ENCODE assay signal across 30 cellular contexts in the genomic region with DNA sequence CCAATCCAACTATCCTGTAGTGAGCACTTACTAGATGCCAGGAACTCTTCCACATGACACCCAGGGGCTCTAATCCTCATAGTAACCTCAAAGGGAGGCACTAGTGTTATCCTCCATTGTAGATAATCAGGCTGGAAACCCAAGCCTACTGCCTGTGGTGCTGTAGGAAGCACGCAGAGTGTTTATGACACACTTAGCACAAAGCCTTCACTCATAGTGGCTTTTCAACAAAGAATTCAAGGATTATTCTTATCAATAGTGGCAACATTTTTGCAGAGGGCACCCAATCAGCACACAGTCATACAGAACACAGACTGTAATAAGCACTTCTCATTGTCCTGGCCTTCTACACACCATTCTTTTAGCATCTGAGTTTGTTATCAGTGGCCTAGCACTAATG. TPM values are rescaled to one million over a fixed set of nuclear protein-coding genes. Genes with fewer than 3 reads are reported as not detected.
"Had no signal": no experiment of that assay in that cellular context is flagged by ENCODE, and none has a peak within 500 bp of the region (broad histone marks: within the 10 kb centered on the region; RNA-seq: fewer than 3 reads in every experiment).

No MANE protein-coding gene starts in this region.

- ATAC-seq: activated CD4-positive, CD25-positive, alpha-beta regulatory T cell treated with anti-CD3 and anti-CD28 coated beads, Interleukin-2, amount 50 U/mL, for 24 hours; activated CD8-positive, alpha-beta T cell treated with anti-CD3 and anti-CD28 coated beads for 36 hours; activated T-cell treated with anti-CD3 and anti-CD28 coated beads, Interleukin-2, amount 50 U/mL, for 4 hours; activated T-helper 17 cell treated with anti-CD3 and anti-CD28 coated beads, Interleukin-2, amount 50 U/mL, for 72 hours; effector memory CD8-positive, alpha-beta T cell; foreskin keratinocyte; gastroesophageal sphincter; T-helper 17 cell had no signal

- H3K36me3 ChIP-seq: brain microvascular endothelial cell, esophagus muscularis mucosa, gastroesophageal sphincter, WERI-Rb-1 had no signal

- H3K4me3 ChIP-seq: esophagus muscularis mucosa, gastroesophageal sphincter had no signal

- H3K9me3 ChIP-seq: esophagus muscularis mucosa, gastroesophageal sphincter had no signal

- DNase-seq: activated B cell treated with CpG ODN at 0.5 μM for 24 hours; activated CD4-positive, alpha-beta T cell treated with anti-CD3 and anti-CD28 coated beads for 48 hours; activated CD4-positive, alpha-beta T cell treated with anti-CD3 and anti-CD28 coated beads, Interleukin-2, amount 50 U/mL, for 1 hour; activated CD4-positive, alpha-beta T cell treated with anti-CD3 and anti-CD28 coated beads, Interleukin-2, amount 50 U/mL, for 48 hours; activated CD8-positive, alpha-beta memory T cell treated with anti-CD3 and anti-CD28 coated beads for 24 hours; activated CD8-positive, alpha-beta T cell treated with anti-CD3 and anti-CD28 coated beads for 36 hours; activated effector memory CD4-positive, alpha-beta T cell treated with Interleukin-2 at 50 U/mL for 16 hours; activated gamma-delta T cell treated with Interleukin-2 at 50 U/mL for 16 hours; activated naive CD4-positive, alpha-beta T cell treated with anti-CD3 and anti-CD28 coated beads, Interleukin-2, amount 50 U/mL, for 16 hours; activated naive CD4-positive, alpha-beta T cell treated with Interleukin-2 at 50 U/mL for 16 hours; activated T-cell treated with anti-CD3 and anti-CD28 coated beads, Interleukin-2, amount 50 U/mL, for 4 hours; amniotic stem cell; anterior cingulate cortex; brain microvascular endothelial cell; cortex of kidney; dermis blood vessel endothelial cell; effector CD4-positive, alpha-beta T cell; effector memory CD8-positive, alpha-beta T cell; erythroblast; foreskin keratinocyte; T-helper 1 cell; T-helper 17 cell; T1000; WERI-Rb-1 had no signal

- H3K4me1 ChIP-seq: esophagus muscularis mucosa, foreskin keratinocyte, gastroesophageal sphincter had no signal

- H3K27me3 ChIP-seq: brain microvascular endothelial cell, foreskin keratinocyte had no signal

- H3K27ac ChIP-seq: brain microvascular endothelial cell, esophagus muscularis mucosa, foreskin keratinocyte, gastroesophageal sphincter, WERI-Rb-1 had no signal

- FAIRE-seq: astrocyte, bronchial epithelial cell had no signal

RNA-seq across cellular contexts. Expression of a gene that starts 18.5 kb away (rescaled TPM):
- total RNA-seq: activated CD8-positive, alpha-beta T cell treated with anti-CD3 and anti-CD28 coated beads for 36 hours; activated T-helper 17 cell treated with anti-CD3 and anti-CD28 coated beads, Interleukin-2, amount 50 U/mL, for 72 hours; T-helper 17 cell had no signal
